ENCODE assay signal across 8 cellular contexts in genomic region chr9:109817846-109818472, GRCh38. TPM values are rescaled to one million over a fixed set of nuclear protein-coding genes. Genes with fewer than 3 reads are reported as not detected.
DNase-seq lines count a peak whose midpoint lies in the region; ATAC-seq and TF ChIP-seq lines count a peak whose summit lies in the region.

No MANE protein-coding gene starts in this region.

- ATAC-seq in GM19395 (IDR thresholded peaks at IDR 0.05; ENCODE audit: unreplicated experiment) (peak; percentile 83), GM18505 (IDR thresholded peaks at IDR 0.05; ENCODE audit: unreplicated experiment) (no peak)

- no peak for TF ChIP-seq POLR2A in GM18505 (IDR thresholded peaks at IDR 0.05; ENCODE audit: borderline replicate concordance, extremely low read depth, insufficient read depth, insufficient read length)

- TF ChIP-seq CTCF in ascending aorta (IDR thresholded peaks at IDR 0.05) = peak; percentile 82 to 96 (median 83)

- H3K27ac ChIP-seq in ascending aorta = peak overlapping the region; percentile 79 to 85

- intact Hi-C loops in ascending aorta (cut with DNase I) = loop anchor here (1.0 to 5.0 kb wide), 3 partner anchors 177 to 309 kb away; no protein-coding TSS in a partner anchor

- in situ Hi-C loops in KBM-7 (cut with MboI; ENCODE audit: low pct_unique_long_range_greater_than_20kb, low sequenced_read_pairs) = no loop called here

- H3K9me3 ChIP-seq in ascending aorta = no peaks in the 10 kb centered on the region

- H3K4me3 ChIP-seq in ascending aorta (no peak overlapping the region), skeletal muscle cell (ENCODE audit: low read depth, low read length) (no peak overlapping the region)

- no peaks in the 10 kb centered on the region for H3K36me3 ChIP-seq in ascending aorta

- H3K4me1 ChIP-seq in ascending aorta = peaks cover 9 to 23% of the 10 kb centered on the region in 2 donors

- DNase-seq in COLO829 (ENCODE audit: low spot score) = peak; percentile 91
- peak; percentile 69 for DNase-seq in KBM-7
- peak; percentile 70 for DNase-seq in NOMO-1 treated with DMSO at 0.1 percent for 48 hours (lab: John Stamatoyannopoulos, UW; ENCODE audit: unreplicated experiment)
- DNase-seq in ascending aorta (ENCODE audit: low spot score in 2 of 2) = peak in 1 of 2 donors; percentile 93
- DNase-seq in hepatic stellate cell (ENCODE audit: low spot score) = peak; percentile 53
- DNase-seq in skeletal muscle cell (ENCODE audit: low read depth) = peak; percentile 85

- H3K27me3 ChIP-seq in ascending aorta = no peaks in the 10 kb centered on the region

RNA-seq across cellular contexts. Expression of gene PALM2AKAP2, which starts 38.0 kb away (rescaled TPM):
- 38.2 TPM for total RNA-seq in ascending aorta
